20 cellular contexts compared by ENCODE assay signal in the genomic region with DNA sequence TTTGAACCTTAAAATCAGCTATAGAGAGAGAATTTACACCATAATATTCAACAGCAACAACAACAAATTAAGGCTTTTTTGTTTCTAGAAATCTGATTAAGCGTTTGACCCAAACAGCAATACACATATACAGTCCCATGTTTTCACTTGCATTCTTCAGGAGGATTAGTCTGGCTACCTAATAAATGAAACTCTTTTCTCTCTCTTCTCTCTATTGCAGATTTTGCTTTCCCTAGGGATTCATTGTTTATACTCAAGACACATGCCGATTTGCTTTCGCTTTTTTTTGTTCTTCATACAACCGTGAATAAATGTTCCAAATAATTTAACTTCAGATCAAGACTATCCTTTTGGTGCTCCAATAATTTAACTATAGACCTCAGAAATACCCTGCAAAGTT.
DNase-seq lines count a peak whose midpoint lies in the region; ATAC-seq, FAIRE-seq and TF ChIP-seq lines count a peak whose summit lies in the region.
"Had no signal": no experiment of that assay in that cellular context is flagged by ENCODE, and none has a peak within 500 bp of the region (broad histone marks: within the 10 kb centered on the region; RNA-seq: fewer than 3 reads in every experiment).

No MANE protein-coding gene starts in this region.

- no peak overlapping the region for H2AK9ac ChIP-seq in IMR-90 (replicated peaks; ENCODE audit: low read depth, low read length, poor library complexity)

- H3K4me1 Mint-ChIP-seq in nephron, result peaks cover 27% of the 10 kb centered on the region
- no peaks in the 10 kb centered on the region for H3K4me1 Mint-ChIP-seq in activated CD8-positive, alpha-beta T cell treated with anti-CD3 and anti-CD28 coated beads for 36 hours (ENCODE audit: low read depth)
- H3K4me1 Mint-ChIP-seq: memory B cell; stimulated activated naive B cell treated with anti-CD40 and anti-IgM and Interleukin-4, amounts not matched to agents 10 μg/mL and 1 μg/mL and 100 μg/mL, for 72 hours had no signal

- CTCF ChIA-PET in IMR-90 (lab: Yijun Ruan, JAX) (no interaction called here), H1 (lab: Charles Lee; ENCODE audit: partially characterized antibody) (interaction anchor here (1.0 to 1.2 kb wide), 3 partner anchors 9 to 36 kb away, joined by 3 read pairs; no protein-coding TSS in a partner anchor)
- CTCF ChIA-PET in activated CD8-positive, alpha-beta T cell treated with anti-CD3 and anti-CD28 coated beads for 36 hours (lab: Charles Lee), result no interaction called here

- H2BK20ac ChIP-seq in IMR-90 (ENCODE audit: low read depth, low read length), result no peak overlapping the region
- H2BK20ac ChIP-seq in H1 (ENCODE audit: low read length), result peak overlapping the region; percentile 73; the same call in 1 of the 2 replicates

- no peaks in the 10 kb centered on the region for H3K23me2 ChIP-seq in H1 (ENCODE audit: low read depth, low read length)

- no peak overlapping the region for H3K18ac ChIP-seq in IMR-90 (ENCODE audit: low read depth, low read length)
- no peak overlapping the region; the same call in 1 of the 2 replicates for H3K18ac ChIP-seq in H1 (ENCODE audit: extremely low read depth, low read length)

- intact Hi-C loops in IMR-90 (cut with micrococcal nuclease), result no loop called here
- intact Hi-C loops in activated CD8-positive, alpha-beta T cell treated with anti-CD3 and anti-CD28 coated beads for 36 hours (cut with micrococcal nuclease), result no loop called here

- no peak overlapping the region for H3K27ac ChIP-seq in IMR-90 (ENCODE audit: insufficient read depth, low read length)
- H3K27ac ChIP-seq in H1 (ENCODE audit: low read depth, low read length), result no peak overlapping the region
- H3K27ac ChIP-seq: body of pancreas had no signal

- BruUV-seq in IMR-90 (replicated peaks; lab: Mats Ljungman, UMichigan), result no TSS peak

- no peak for TF ChIP-seq POLR2A in IMR-90 (IDR thresholded peaks at IDR 0.05; ENCODE audit: low read depth, low read length)
- no peak for TF ChIP-seq POLR2A in H1 (IDR thresholded peaks at IDR 0.05; ENCODE audit: control extremely low read depth in 1 of 2, low read depth in 2 of 2, low read length in 2 of 2)

- no peak for TF ChIP-seq RAD21 in IMR-90 (IDR thresholded peaks at IDR 0.05; ENCODE audit: low read length)
- no peak for TF ChIP-seq RAD21 in H1 (IDR thresholded peaks at IDR 0.05 in 1 of 2, conservative IDR thresholded peaks at IDR 0.05 in 1 of 2; ENCODE audit: low read depth in 2 of 2, low read length in 2 of 2)

- H3K9me3 ChIP-seq in IMR-90 (ENCODE audit: control insufficient read depth, insufficient read depth, low read length) (no peaks in the 10 kb centered on the region; the same call in 1 of the 2 replicates), H1 (ENCODE audit: insufficient read depth in 2 of 2, low read depth in 1 of 2, low read length in 1 of 2) (no peaks in the 10 kb centered on the region)
- H3K9me3 ChIP-seq: body of pancreas had no signal

- H2BK5ac ChIP-seq in IMR-90 (ENCODE audit: low read depth, low read length, poor library complexity, severe bottlenecking) (no peak overlapping the region), H1 (ENCODE audit: low read depth, low read length) (no peak overlapping the region; the same call in 1 of the 2 replicates)

- POLR2A ChIA-PET in IMR-90 (lab: Charles Lee; ENCODE audit: unreplicated experiment) (no interaction called here), H1 (lab: Charles Lee; ENCODE audit: partially characterized antibody) (interaction anchor here (1.1 kb wide), 1 partner anchor 163 kb away, joined by 3 read pairs; the partner anchor contains the start of gene PTBP2)
- POLR2A ChIA-PET in activated CD8-positive, alpha-beta T cell treated with anti-CD3 and anti-CD28 coated beads for 36 hours (lab: Charles Lee), result no interaction called here

- H3K14ac ChIP-seq in IMR-90 (replicated peaks; ENCODE audit: low read depth, low read length) (no peak overlapping the region), H1 (ENCODE audit: insufficient read length) (no peak overlapping the region)

- H3K56ac ChIP-seq in IMR-90 (ENCODE audit: extremely low read depth, insufficient read depth, low read length), result no peak overlapping the region
- H3K56ac ChIP-seq in H1 (replicated peaks; ENCODE audit: insufficient read length, low read depth, low read length), result no peak overlapping the region

- no peaks in the 10 kb centered on the region for H3K27me3 Mint-ChIP-seq in nephron (ENCODE audit: low read depth)
- peaks cover 7% of the 10 kb centered on the region for H3K27me3 Mint-ChIP-seq in activated CD8-positive, alpha-beta T cell treated with anti-CD3 and anti-CD28 coated beads for 36 hours
- H3K27me3 Mint-ChIP-seq: memory B cell; stimulated activated naive B cell treated with anti-CD40 and anti-IgM and Interleukin-4, amounts not matched to agents 10 μg/mL and 1 μg/mL and 100 μg/mL, for 72 hours had no signal

- H3K9ac ChIP-seq in IMR-90 (ENCODE audit: low read depth, low read length) (no peak overlapping the region), H1 (replicated peaks in 1 of 4; ENCODE audit: extremely low read depth in 1 of 4, low read depth in 3 of 4, low read length in 3 of 4) (no peak overlapping the region)

- H3K79me2 ChIP-seq in H1 (ENCODE audit: control insufficient read depth in 1 of 2, insufficient read depth in 2 of 2, low read length in 2 of 2), result no peaks in the 10 kb centered on the region

- no peaks in the 10 kb centered on the region for H3K9me1 ChIP-seq in IMR-90 (ENCODE audit: insufficient read depth, low read length)

- dilution Hi-C loops in IMR-90 (cut with HindIII; ENCODE audit: low sequenced_read_pairs, unreplicated experiment), result no loop called here

- H3K4me3 Mint-ChIP-seq in nephron, result no peak overlapping the region
- H3K4me3 Mint-ChIP-seq in activated CD8-positive, alpha-beta T cell treated with anti-CD3 and anti-CD28 coated beads for 36 hours, result no peak overlapping the region
- H3K4me3 Mint-ChIP-seq: memory B cell; stimulated activated naive B cell treated with anti-CD40 and anti-IgM and Interleukin-4, amounts not matched to agents 10 μg/mL and 1 μg/mL and 100 μg/mL, for 72 hours; T-helper 2 cell treated with Interferon-gamma antibody and Interleukin-4, amounts not matched to agents 5 μg/mL and 100 μg/mL, for 36 hours had no signal

- no peak overlapping the region for H2BK12ac ChIP-seq in H1 (ENCODE audit: low read depth, low read length)

- H3K4me1 ChIP-seq in IMR-90 (ENCODE audit: control insufficient read depth, insufficient read depth, low read length) (peaks cover 3% of the 10 kb centered on the region; the same call in 1 of the 2 replicates), H1 (replicated peaks in 1 of 4; ENCODE audit: control insufficient read depth in 3 of 4, insufficient read depth in 4 of 4, low read length in 3 of 4) (peaks cover 4 to 25% (median 18%) of the 10 kb centered on the region in 4 experiments; a peak in 6 of 7 replicates)
- H3K4me1 ChIP-seq: body of pancreas had no signal

- H3K23ac ChIP-seq in IMR-90 (ENCODE audit: low read depth, low read length) (no peak overlapping the region), H1 (ENCODE audit: insufficient read length) (no peak overlapping the region)

- no peaks in the 10 kb centered on the region for H3K9me3 Mint-ChIP-seq in nephron
- H3K9me3 Mint-ChIP-seq in activated CD8-positive, alpha-beta T cell treated with anti-CD3 and anti-CD28 coated beads for 36 hours, result no peaks in the 10 kb centered on the region
- H3K9me3 Mint-ChIP-seq: memory B cell; stimulated activated naive B cell treated with anti-CD40 and anti-IgM and Interleukin-4, amounts not matched to agents 10 μg/mL and 1 μg/mL and 100 μg/mL, for 72 hours; T-helper 2 cell treated with Interferon-gamma antibody and Interleukin-4, amounts not matched to agents 5 μg/mL and 100 μg/mL, for 36 hours had no signal

- no peak for TF ChIP-seq CTCF in AG10803 (conservative IDR thresholded peaks at IDR 0.05; ENCODE audit: low read length)
- no peak for TF ChIP-seq CTCF in IMR-90 (conservative IDR thresholded peaks at IDR 0.05; ENCODE audit: low read depth, low read length)
- no peak for TF ChIP-seq CTCF in H1 (IDR thresholded peaks at IDR 0.05; ENCODE audit: control extremely low read depth in 1 of 3, insufficient read depth in 1 of 3, low read depth in 1 of 3, low read length in 3 of 3)
- no peak for TF ChIP-seq CTCF in nephron (IDR thresholded peaks at IDR 0.05; ENCODE audit: unreplicated experiment in 3 of 3)
- no peak for TF ChIP-seq CTCF in activated CD8-positive, alpha-beta T cell treated with anti-CD3 and anti-CD28 coated beads for 36 hours (IDR thresholded peaks at IDR 0.05)

- H4K5ac ChIP-seq in IMR-90 (ENCODE audit: low read depth, low read length), result no peak overlapping the region
- peak overlapping the region; percentile 78 for H4K5ac ChIP-seq in H1 (ENCODE audit: insufficient read length, low read depth, low read length)

- H3K4ac ChIP-seq in IMR-90 (ENCODE audit: low read depth, low read length) (no peak overlapping the region), H1 (replicated peaks; ENCODE audit: insufficient read length, low read depth, low read length) (no peak overlapping the region)

- H2AK5ac ChIP-seq in IMR-90 (ENCODE audit: low read depth, low read length) (no peak overlapping the region), H1 (ENCODE audit: low read depth, low read length) (no peak overlapping the region)

- H2AFZ ChIP-seq in IMR-90 (replicated peaks; ENCODE audit: low read length, poor library complexity), result no peak overlapping the region
- no peak overlapping the region for H2AFZ ChIP-seq in H1 (ENCODE audit: low read length)

- WGBS in IMR-90 (ENCODE audit: extremely low coverage in 2 of 2, insufficient read length in 1 of 2), 2 experiments, result no CpG with 5 or more reads among the region's 4 CpGs
- 51% methylated on average over 4 of the region's 4 CpGs; no CpG with 5 or more reads in 1 of the 2 experiments for WGBS in H1 (ENCODE audit: extremely low coverage in 1 of 2, insufficient coverage in 1 of 2, insufficient read length in 1 of 2, insufficient replicate concordance in 2 of 2, low coverage in 1 of 2, low lambda C conversion rate in 2 of 2, missing lambda C conversion rate in 1 of 2), 2 experiments

- H2BK120ac ChIP-seq in IMR-90 (ENCODE audit: low read depth, low read length), result no peak overlapping the region
- peak overlapping the region; percentile 78 for H2BK120ac ChIP-seq in H1 (replicated peaks; ENCODE audit: low read depth, low read length)

- H2BK15ac ChIP-seq in IMR-90 (ENCODE audit: low read depth, low read length) (no peak overlapping the region), H1 (ENCODE audit: low read length) (no peak overlapping the region)

- DNase-seq in AG10803 (ENCODE audit: low read depth) (peak; percentile 24), IMR-90 (peak; percentile 7), H1 (ENCODE audit: low read depth in 1 of 2, low spot score in 2 of 2) (no peak), RCC 7860 (ENCODE audit: low spot score) (no peak), nucleus accumbens (lab: John Stamatoyannopoulos, UW) (no peak)
- DNase-seq in activated CD8-positive, alpha-beta T cell treated with anti-CD3 and anti-CD28 coated beads for 36 hours, result no peak
- DNase-seq: activated CD4-positive, alpha-beta T cell treated with anti-CD3 and anti-CD28 coated beads for 1 hour; activated CD8-positive, alpha-beta memory T cell treated with anti-CD3 and anti-CD28 coated beads, Interleukin-2, amount 50 U/mL, for 4 hours; body of pancreas; foreskin melanocyte; NCI-H1417; NK-92 treated with Interleukin-12 subunit alpha and Interleukin-12 subunit beta, amount 100 ng/mL, for 24 hours; SIG-M5; stimulated activated naive B cell treated with anti-CD40 and anti-IgM and Interleukin-4, amounts not matched to agents 10 μg/mL and 1 μg/mL and 100 μg/mL, for 72 hours had no signal

- H3K36me3 ChIP-seq in IMR-90 (ENCODE audit: control insufficient read depth, insufficient read depth, low read length) (no peaks in the 10 kb centered on the region), H1 (ENCODE audit: control insufficient read depth in 2 of 4, insufficient read depth in 4 of 4, low read length in 3 of 4) (no peaks in the 10 kb centered on the region)

- H4K8ac ChIP-seq in IMR-90 (ENCODE audit: low read depth in 2 of 2, low read length in 2 of 2) (no peak overlapping the region), H1 (ENCODE audit: extremely low read depth, insufficient read depth, low read length) (no peak overlapping the region)

- H3K4me2 ChIP-seq in IMR-90 (ENCODE audit: low read depth, low read length) (no peak overlapping the region), H1 (ENCODE audit: insufficient read depth in 1 of 2, low read depth in 2 of 2, low read length in 2 of 2) (peak overlapping the region in 1 of 2 experiments; percentile 41; a peak in 1 of 4 replicates)

- no peak for TF ChIP-seq EP300 in H1 (IDR thresholded peaks at IDR 0.05; ENCODE audit: borderline replicate concordance in 1 of 2, low read depth in 2 of 2, low read length in 2 of 2)

- H3K27me3 ChIP-seq in IMR-90 (ENCODE audit: control insufficient read depth, insufficient read depth, low read length) (no peaks in the 10 kb centered on the region), H1 (replicated peaks in 1 of 4; ENCODE audit: control insufficient read depth in 3 of 4, extremely low read depth in 1 of 4, insufficient read depth in 3 of 4, low read length in 3 of 4) (no peaks in the 10 kb centered on the region)
- H3K27me3 ChIP-seq: body of pancreas had no signal

- no peaks in the 10 kb centered on the region for H3K36me3 Mint-ChIP-seq in nephron (ENCODE audit: low read depth)
- H3K36me3 Mint-ChIP-seq in activated CD8-positive, alpha-beta T cell treated with anti-CD3 and anti-CD28 coated beads for 36 hours (ENCODE audit: low read depth), result no peaks in the 10 kb centered on the region
- H3K36me3 Mint-ChIP-seq: memory B cell; stimulated activated naive B cell treated with anti-CD40 and anti-IgM and Interleukin-4, amounts not matched to agents 10 μg/mL and 1 μg/mL and 100 μg/mL, for 72 hours had no signal

- peak overlapping the region; percentile 44 to 66 (median 46) for H3K27ac Mint-ChIP-seq in nephron
- no peak overlapping the region for H3K27ac Mint-ChIP-seq in activated CD8-positive, alpha-beta T cell treated with anti-CD3 and anti-CD28 coated beads for 36 hours
- H3K27ac Mint-ChIP-seq: memory B cell; stimulated activated naive B cell treated with anti-CD40 and anti-IgM and Interleukin-4, amounts not matched to agents 10 μg/mL and 1 μg/mL and 100 μg/mL, for 72 hours; T-helper 2 cell treated with Interferon-gamma antibody and Interleukin-4, amounts not matched to agents 5 μg/mL and 100 μg/mL, for 36 hours had no signal

- no peak for FAIRE-seq in H1 (lab: Jason Lieb, UNC)
- no peak for FAIRE-seq in RCC 7860 (lab: Jason Lieb, UNC)
- FAIRE-seq: D721Med, K562 had no signal

- H4K20me1 ChIP-seq in IMR-90 (ENCODE audit: insufficient read depth, low read length) (no peaks in the 10 kb centered on the region), H1 (replicated peaks in 1 of 2; ENCODE audit: control insufficient read depth in 1 of 2, insufficient read depth in 2 of 2, low read length in 2 of 2) (no peaks in the 10 kb centered on the region)

- ATAC-seq in IMR-90 (ENCODE audit: low read depth), result no peak
- no peak for ATAC-seq in activated CD8-positive, alpha-beta T cell treated with anti-CD3 and anti-CD28 coated beads for 36 hours
- no peak for ATAC-seq in GM21723 (IDR thresholded peaks at IDR 0.05; ENCODE audit: unreplicated experiment)
- ATAC-seq: body of pancreas; K562; stimulated activated naive B cell treated with anti-CD40 and anti-IgM and Interleukin-4, amounts not matched to agents 10 μg/mL and 1 μg/mL and 100 μg/mL, for 72 hours had no signal

- H4K91ac ChIP-seq in IMR-90 (ENCODE audit: insufficient read depth, low read depth, low read length), result no peak overlapping the region
- no peak overlapping the region for H4K91ac ChIP-seq in H1 (replicated peaks; ENCODE audit: insufficient read length, low read length)

- H3K4me3 ChIP-seq in AG10803 (ENCODE audit: low read length) (no peak overlapping the region), IMR-90 (ENCODE audit: insufficient read depth, low read depth, low read length) (no peak overlapping the region), H1 (ENCODE audit: extremely low read depth in 1 of 4, insufficient read depth in 2 of 4, low read depth in 3 of 4, low read length in 4 of 4) (peak overlapping the region in 1 of 4 experiments; percentile 26; a peak in 1 of 8 replicates)
- H3K4me3 ChIP-seq: body of pancreas, K562 had no signal

- in situ Hi-C loops in IMR-90 (cut with MboI; ENCODE audit: low sequenced_read_pairs), result loop anchor here (10.0 kb wide), 1 partner anchor 1486 kb away; no protein-coding TSS in a partner anchor

- no peaks in the 10 kb centered on the region for H3K79me1 ChIP-seq in IMR-90 (ENCODE audit: low read depth in 1 of 2, low read length in 2 of 2)
- no peaks in the 10 kb centered on the region for H3K79me1 ChIP-seq in H1 (ENCODE audit: low read depth, low read length)

Comparison
In these comparisons a context has a peak if more than half of its experiments do, and no peak if none do; other contexts are left out.
1. DNase-seq: peak in AG10803 (single experiment) and IMR-90 (single experiment); none in H1 (0 of 2), activated CD8-positive, alpha-beta T cell treated with anti-CD3 and anti-CD28 coated beads for 36 hours (single experiment), RCC 7860 (single experiment) and nucleus accumbens (0 of 56).